15 cellular contexts compared by ENCODE assay signal in the genomic region with DNA sequence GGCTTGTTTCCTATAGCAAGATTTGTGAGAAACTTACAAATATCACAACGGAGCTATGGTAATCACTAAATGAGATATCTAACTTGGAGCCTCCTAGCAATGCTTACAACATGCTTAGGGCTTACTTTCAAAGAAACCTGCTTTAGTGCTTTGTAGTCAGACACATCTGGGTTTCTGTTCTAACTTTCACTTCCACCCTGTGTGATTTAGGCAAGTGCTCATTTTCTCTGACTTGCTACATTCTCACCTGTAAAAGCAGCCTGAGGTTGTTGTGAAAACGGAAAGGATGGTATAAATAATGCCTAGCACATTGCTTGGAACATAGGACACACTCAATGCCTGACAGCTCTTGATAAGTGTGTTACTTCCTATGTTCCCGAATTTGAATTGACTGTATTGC. TPM values are rescaled to one million over a fixed set of nuclear protein-coding genes. Genes with fewer than 3 reads are reported as not detected.
DNase-seq lines count a peak whose midpoint lies in the region; ATAC-seq and TF ChIP-seq lines count a peak whose summit lies in the region.
"Had no signal": no experiment of that assay in that cellular context is flagged by ENCODE, and none has a peak within 500 bp of the region (broad histone marks: within the 10 kb centered on the region; RNA-seq: fewer than 3 reads in every experiment).

No MANE protein-coding gene starts in this region.

- no peaks in the 10 kb centered on the region for H3K9me3 ChIP-seq in mucosa of descending colon
- H3K9me3 ChIP-seq: A549, breast epithelium had no signal

- H3K27me3 ChIP-seq in brain microvascular endothelial cell (replicated peaks) = no peaks in the 10 kb centered on the region
- H3K27me3 ChIP-seq: breast epithelium had no signal

- H3K36me3 ChIP-seq in mucosa of descending colon (ENCODE audit: low read depth) = no peaks in the 10 kb centered on the region
- no peaks in the 10 kb centered on the region for H3K36me3 ChIP-seq in brain microvascular endothelial cell (replicated peaks)
- H3K36me3 ChIP-seq: breast epithelium had no signal

- H3K4me1 ChIP-seq in mucosa of descending colon (ENCODE audit: low read depth) = no peaks in the 10 kb centered on the region
- H3K4me1 ChIP-seq: A549, breast epithelium had no signal

- H3K27ac ChIP-seq in brain microvascular endothelial cell = no peak overlapping the region
- H3K27ac ChIP-seq: A549, breast epithelium had no signal

- peak; percentile 96 for ATAC-seq in GM19351 (IDR thresholded peaks at IDR 0.05; ENCODE audit: unreplicated experiment)
- peak; percentile 84 for ATAC-seq in HG02763 (IDR thresholded peaks at IDR 0.05; ENCODE audit: unreplicated experiment)
- peak; percentile 79 for ATAC-seq in HG03521 (IDR thresholded peaks at IDR 0.05; ENCODE audit: unreplicated experiment)
- no peak for ATAC-seq in mucosa of descending colon
- ATAC-seq: A549 had no signal

- TF ChIP-seq CTCF in GM10266 (IDR thresholded peaks at IDR 0.05; ENCODE audit: control insufficient read depth, insufficient read depth, low read depth, missing control alignments) (no peak), mucosa of descending colon (IDR thresholded peaks at IDR 0.05) (no peak), brain microvascular endothelial cell (IDR thresholded peaks at IDR 0.05; ENCODE audit: low read depth, low read length, missing control alignments) (no peak)

- H3K4me3 ChIP-seq in mucosa of descending colon (no peak overlapping the region), brain microvascular endothelial cell (ENCODE audit: low read depth, low read length) (no peak overlapping the region)
- H3K4me3 ChIP-seq: A549, breast epithelium had no signal

- peak; percentile 23 for DNase-seq in GM10266 (ENCODE audit: extremely low spot score)
- DNase-seq in mucosa of descending colon = no peak
- DNase-seq in brain microvascular endothelial cell = no peak
- no peak for DNase-seq in NCI-H2227 (lab: John Stamatoyannopoulos, UW; ENCODE audit: unreplicated experiment)
- DNase-seq in UCSD-AML1 (lab: John Stamatoyannopoulos, UW; ENCODE audit: unreplicated experiment) = no peak
- DNase-seq: activated naive CD4-positive, alpha-beta T cell treated with Interleukin-2 at 50 U/mL for 16 hours; endodermal cell; NCI-H1694; NCI-H524 treated with DMSO at 0.1 percent for 48 hours; Right ventricle myocardium superior had no signal

- intact Hi-C loops in mucosa of descending colon (cut with DNase I, micrococcal nuclease) = no loop called here

- in situ Hi-C loops in brain microvascular endothelial cell (cut with HindIII; ENCODE audit: low pct_ligation_motif_present, low sequenced_read_pairs) = no loop called here

RNA-seq across cellular contexts. Expression of gene LRRC4C, which starts 45.6 kb away (rescaled TPM):
- 1 to 10 TPM in 1 of 3 donors, under 1 TPM in 1, not detected in 1; 0.29 to 4.1 TPM for total RNA-seq in mucosa of descending colon
